In genomic region chr3:150147776-150148175, GRCh38 we compare ENCODE assay signal across 12 cellular contexts.
DNase-seq lines count a peak whose midpoint lies in the region; FAIRE-seq and TF ChIP-seq lines count a peak whose summit lies in the region.
"Had no signal": no experiment of that assay in that cellular context is flagged by ENCODE, and none has a peak within 500 bp of the region (broad histone marks: within the 10 kb centered on the region; RNA-seq: fewer than 3 reads in every experiment).

No MANE protein-coding gene starts in this region.

- no peaks in the 10 kb centered on the region for H3K9me1 ChIP-seq in keratinocyte (ENCODE audit: control insufficient read depth, extremely low read depth, insufficient read depth, low read length)

- H3K9me3 ChIP-seq in keratinocyte (ENCODE audit: control insufficient read depth, low read depth, low read length) (no peaks in the 10 kb centered on the region), transverse colon (no peaks in the 10 kb centered on the region)
- H3K9me3 ChIP-seq: A549, upper lobe of left lung had no signal

- peak overlapping the region; percentile 73 for H3K4me2 ChIP-seq in keratinocyte (ENCODE audit: control insufficient read depth, extremely low read depth, insufficient read depth, low read depth, low read length)
- H3K4me2 ChIP-seq: A549 had no signal

- TF ChIP-seq POLR2A in transverse colon (IDR thresholded peaks at IDR 0.05) = no peak

- H3K27me3 ChIP-seq in keratinocyte (ENCODE audit: control insufficient read depth, extremely low read depth, insufficient read depth, low read length) = no peaks in the 10 kb centered on the region
- H3K27me3 ChIP-seq in transverse colon = no peaks in the 10 kb centered on the region
- H3K27me3 ChIP-seq: upper lobe of left lung had no signal

- intact Hi-C loops in transverse colon (cut with DNase I; ENCODE audit: low total_unique reads) = no loop called here

- H3K27ac Mint-ChIP-seq in activated naive CD8-positive, alpha-beta T cell treated with anti-CD3 and anti-CD28 coated beads for 36 hours = no peak overlapping the region

- peak overlapping the region; percentile 6 for H3K9ac ChIP-seq in keratinocyte (ENCODE audit: control insufficient read depth, extremely low read depth, insufficient read depth, low read length)

- peak overlapping the region; percentile 81 for H2AFZ ChIP-seq in keratinocyte (ENCODE audit: control insufficient read depth, low read length)

- no peak for TF ChIP-seq EP300 in transverse colon (IDR thresholded peaks at IDR 0.05; ENCODE audit: low read depth)

- peak; percentile 41 for FAIRE-seq in keratinocyte (lab: Jason Lieb, UNC)
- FAIRE-seq: A549 had no signal

- in situ Hi-C loops in transverse colon (cut with MboI; ENCODE audit: low pct_ligation_motif_present in 1 of 4, low pct_unique_long_range_greater_than_20kb in 1 of 4, low sequenced_read_pairs in 3 of 4) = no loop called here

- H3K36me3 ChIP-seq in keratinocyte (ENCODE audit: control insufficient read depth in 2 of 2, extremely low read depth in 1 of 2, insufficient read depth in 2 of 2, low read length in 2 of 2) = no peaks in the 10 kb centered on the region
- no peaks in the 10 kb centered on the region for H3K36me3 ChIP-seq in transverse colon
- H3K36me3 ChIP-seq: upper lobe of left lung had no signal

- H3K4me1 Mint-ChIP-seq in activated naive CD8-positive, alpha-beta T cell treated with anti-CD3 and anti-CD28 coated beads for 36 hours = peaks cover 3% of the 10 kb centered on the region

- dilution Hi-C loops in keratinocyte (cut with MboI; ENCODE audit: extremely low pct_ligation_motif_present, low sequenced_read_pairs) = no loop called here

- H3K4me3 Mint-ChIP-seq in activated naive CD8-positive, alpha-beta T cell treated with anti-CD3 and anti-CD28 coated beads for 36 hours = no peak overlapping the region

- H3K27ac ChIP-seq in keratinocyte (ENCODE audit: control insufficient read depth, insufficient read depth, low read length) (peak overlapping the region; percentile 17), transverse colon (peak overlapping the region; percentile 48 to 72 (median 70))
- H3K27ac ChIP-seq: A549, upper lobe of left lung had no signal

- TF ChIP-seq CTCF in keratinocyte (optimal IDR thresholded peaks at IDR 0.05 in 1 of 3, IDR thresholded peaks at IDR 0.05 in 1 of 3, conservative IDR thresholded peaks at IDR 0.05 in 1 of 3; ENCODE audit: extremely low read depth in 1 of 3, insufficient read depth in 2 of 3, low read length in 3 of 3) (no peak), transverse colon (IDR thresholded peaks at IDR 0.05) (no peak)

- no peaks in the 10 kb centered on the region for H3K36me3 Mint-ChIP-seq in activated naive CD8-positive, alpha-beta T cell treated with anti-CD3 and anti-CD28 coated beads for 36 hours

- H3K4me3 ChIP-seq in keratinocyte (ENCODE audit: control insufficient read depth in 2 of 3, extremely low read depth in 1 of 3, insufficient read depth in 2 of 3, low read depth in 1 of 3, low read length in 3 of 3) (peak overlapping the region in 1 of 3 experiments; percentile 25), transverse colon (no peak overlapping the region)
- H3K4me3 ChIP-seq: A549, upper lobe of left lung had no signal

- H3K79me2 ChIP-seq in keratinocyte (ENCODE audit: control insufficient read depth, insufficient read depth, low read length) = no peaks in the 10 kb centered on the region

- DNase-seq in NCI-H2196 (lab: John Stamatoyannopoulos, UW; ENCODE audit: unreplicated experiment) = peak; percentile 25
- DNase-seq in NCI-H2196 treated with DMSO at 0.1 percent for 48 hours (lab: John Stamatoyannopoulos, UW; ENCODE audit: unreplicated experiment) = no peak
- DNase-seq in amniotic epithelial cell (ENCODE audit: low read depth) = peak; percentile 71
- DNase-seq in keratinocyte (ENCODE audit: low read depth, low spot score) = no peak
- DNase-seq in transverse colon = no peak
- DNase-seq in OCI-M2 (lab: John Stamatoyannopoulos, UW; ENCODE audit: unreplicated experiment) = no peak
- DNase-seq in activated naive CD8-positive, alpha-beta T cell treated with anti-CD3 and anti-CD28 coated beads for 36 hours = no peak
- DNase-seq in GM19240 (ENCODE audit: insufficient read length, low spot score) = no peak
- DNase-seq: activated CD4-positive, alpha-beta T cell treated with anti-CD3 and anti-CD28 coated beads, Interleukin-2, amount 50 U/mL, for 1 hour; stimulated activated CD4-positive, alpha-beta T cell treated with anti-CD3 and anti-CD28 coated beads, Interleukin-2, amount 100 ng/mL, for 24 hours; upper lobe of left lung had no signal

- H3K4me1 ChIP-seq in keratinocyte (ENCODE audit: control insufficient read depth, extremely low read depth, insufficient read depth, low read length) = peaks cover 19% of the 10 kb centered on the region
- H3K4me1 ChIP-seq in transverse colon = peaks cover 0 to 9% (median 5%) of the 10 kb centered on the region in 4 donors
- H3K4me1 ChIP-seq: A549, upper lobe of left lung had no signal

- WGBS in transverse colon (ENCODE audit: low coverage in 1 of 2), 2 donors = 57 to 82% methylated on average over 4 to 5 of the region's 5 CpGs

- H3K27me3 Mint-ChIP-seq in activated naive CD8-positive, alpha-beta T cell treated with anti-CD3 and anti-CD28 coated beads for 36 hours = peaks cover 41% of the 10 kb centered on the region

- H3K9me3 Mint-ChIP-seq in activated naive CD8-positive, alpha-beta T cell treated with anti-CD3 and anti-CD28 coated beads for 36 hours = no peaks in the 10 kb centered on the region

- no peaks in the 10 kb centered on the region for H4K20me1 ChIP-seq in keratinocyte (ENCODE audit: control insufficient read depth, extremely low read depth, insufficient read depth, low read length)

Comparison
In these comparisons a context has a peak if more than half of its experiments do, and no peak if none do; other contexts are left out.
1. DNase-seq: peak in NCI-H2196 (single experiment) and amniotic epithelial cell (single experiment); none in NCI-H2196 treated with DMSO at 0.1 percent for 48 hours (single experiment), keratinocyte (single experiment), transverse colon (single experiment), OCI-M2 (single experiment), activated naive CD8-positive, alpha-beta T cell treated with anti-CD3 and anti-CD28 coated beads for 36 hours (single experiment) and GM19240 (single experiment).